Comparison of ENCODE assay signal across 19 cellular contexts in the genomic region with DNA sequence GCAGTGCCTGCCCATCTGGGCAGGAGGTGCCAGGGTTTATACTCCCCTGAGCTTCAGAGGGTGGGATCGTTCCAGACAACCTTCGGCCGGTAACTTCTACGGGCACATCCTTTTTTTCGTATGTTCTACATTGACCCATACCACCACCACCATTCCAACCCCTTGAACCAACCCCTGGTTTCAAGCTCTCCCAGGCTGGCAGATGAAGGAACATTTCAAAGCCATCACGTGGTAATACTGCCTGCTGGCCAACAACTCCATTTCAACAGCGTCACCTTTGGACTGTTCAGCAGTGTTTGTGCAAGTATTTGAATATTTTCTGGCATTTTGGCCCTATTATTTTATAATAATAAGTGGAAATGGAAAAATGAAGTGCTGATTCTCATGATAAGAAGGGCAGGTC.
DNase-seq lines count a peak whose midpoint lies in the region; ATAC-seq and TF ChIP-seq lines count a peak whose summit lies in the region.
"Had no signal": no experiment of that assay in that cellular context is flagged by ENCODE, and none has a peak within 500 bp of the region (broad histone marks: within the 10 kb centered on the region; RNA-seq: fewer than 3 reads in every experiment).

No MANE protein-coding gene starts in this region.

- TF ChIP-seq POLR2A in tibial nerve (IDR thresholded peaks at IDR 0.05), result no peak

- H3K4ac ChIP-seq in neuronal stem cell (ENCODE audit: low read length), result no peak overlapping the region

- H3K9ac ChIP-seq in neuronal stem cell (ENCODE audit: low read depth, low read length, poor library complexity), result no peak overlapping the region

- H4K8ac ChIP-seq in neuronal stem cell (ENCODE audit: low read depth, low read length), result no peak overlapping the region

- H3K4me2 ChIP-seq in hepatocyte (no peak overlapping the region), neuronal stem cell (ENCODE audit: insufficient read depth, low read length, poor library complexity, severe bottlenecking) (no peak overlapping the region)

- peak; percentile 43 for DNase-seq in activated CD8-positive, alpha-beta memory T cell treated with anti-CD3 and anti-CD28 coated beads for 24 hours
- DNase-seq in activated CD8-positive, alpha-beta memory T cell treated with anti-CD3 and anti-CD28 coated beads, Interleukin-2, amount 50 U/mL, for 4 hours, result no peak
- DNase-seq in hepatocyte (ENCODE audit: low spot score), result no peak
- DNase-seq in neuronal stem cell (ENCODE audit: low spot score), result no peak
- DNase-seq in tibial nerve (ENCODE audit: low spot score in 2 of 2), result no peak
- no peak for DNase-seq in GM13977 (ENCODE audit: low spot score)
- no peak for DNase-seq in activated gamma-delta T cell treated with Interleukin-2 at 50 U/mL for 16 hours
- DNase-seq: activated CD8-positive, alpha-beta T cell treated with anti-CD3 and anti-CD28 coated beads for 36 hours; effector CD8-positive, alpha-beta T cell; HFFc6; NCI-H1092 treated with DMSO at 0.1 percent for 48 hours; NCI-H524; occipital lobe; SHP77; stimulated activated CD4-positive, alpha-beta T cell treated with anti-CD3 and anti-CD28 coated beads, Interleukin-4, amount 100 ng/mL, for 1 hour had no signal

- WGBS in hepatocyte (ENCODE audit: low lambda C conversion rate, missing lambda C conversion rate), result 83% methylated on average over 7 of the region's 7 CpGs
- no CpG with 5 or more reads among the region's 7 CpGs for WGBS in neuronal stem cell (ENCODE audit: extremely low coverage in 2 of 2, insufficient read length in 2 of 2, insufficient replicate concordance in 1 of 2), 2 donors
- whole genome bisulfite sequencing in tibial nerve, 2 donors, result 60 to 76% methylated on average over 6 to 7 of the region's 7 CpGs

- no peak overlapping the region for H2AFZ ChIP-seq in hepatocyte
- no peak overlapping the region for H2AFZ ChIP-seq in neuronal stem cell (ENCODE audit: low read length)

- H3K9me3 ChIP-seq in hepatocyte (ENCODE audit: low read depth) (no peaks in the 10 kb centered on the region), neuronal stem cell (replicated peaks in 1 of 2; ENCODE audit: control insufficient read depth in 2 of 2, insufficient read depth in 1 of 2, low read depth in 1 of 2, low read length in 2 of 2) (peaks cover 0 to 8% of the 10 kb centered on the region in 2 donors), tibial nerve (no peaks in the 10 kb centered on the region)

- TF ChIP-seq CTCF in hepatocyte (IDR thresholded peaks at IDR 0.05; ENCODE audit: poor library complexity) (no peak), tibial nerve (IDR thresholded peaks at IDR 0.05) (no peak), GM13977 (IDR thresholded peaks at IDR 0.05; ENCODE audit: extremely low read depth, insufficient read depth, missing control alignments) (no peak)

- no peaks in the 10 kb centered on the region for H3K27me3 ChIP-seq in hepatocyte
- no peaks in the 10 kb centered on the region for H3K27me3 ChIP-seq in neuronal stem cell (ENCODE audit: control insufficient read depth in 3 of 3, insufficient read depth in 3 of 3, low read depth in 1 of 3, low read length in 3 of 3)
- no peaks in the 10 kb centered on the region for H3K27me3 ChIP-seq in tibial nerve

- no peaks in the 10 kb centered on the region for H4K20me1 ChIP-seq in hepatocyte (ENCODE audit: insufficient read depth, poor library complexity, severe bottlenecking)

- no peak overlapping the region for H3K14ac ChIP-seq in neuronal stem cell (ENCODE audit: low read length)

- peak overlapping the region; percentile 15 for H3K18ac ChIP-seq in neuronal stem cell (ENCODE audit: low read length)

- H4K91ac ChIP-seq in neuronal stem cell (ENCODE audit: low read depth, low read length, poor library complexity), result no peak overlapping the region

- no peak overlapping the region for H2BK5ac ChIP-seq in neuronal stem cell (ENCODE audit: low read length)

- H3K9me2 ChIP-seq in hepatocyte (replicated peaks; ENCODE audit: insufficient read depth), result no peaks in the 10 kb centered on the region

- no peak overlapping the region for H3K23ac ChIP-seq in neuronal stem cell (ENCODE audit: low read depth, low read length, poor library complexity)

- H2BK120ac ChIP-seq in neuronal stem cell (ENCODE audit: low read depth, low read length), result no peak overlapping the region

- no peak for ATAC-seq in GM21723 (IDR thresholded peaks at IDR 0.05; ENCODE audit: unreplicated experiment)
- ATAC-seq: activated CD8-positive, alpha-beta T cell treated with anti-CD3 and anti-CD28 coated beads for 36 hours had no signal

- H3K36me3 ChIP-seq in hepatocyte (replicated peaks; ENCODE audit: insufficient read depth, low read depth) (no peaks in the 10 kb centered on the region), neuronal stem cell (replicated peaks in 1 of 2; ENCODE audit: control insufficient read depth in 2 of 2, insufficient read depth in 2 of 2, low read length in 2 of 2) (no peaks in the 10 kb centered on the region), tibial nerve (no peaks in the 10 kb centered on the region)

- H3K27ac ChIP-seq in hepatocyte (peak overlapping the region; percentile 97), neuronal stem cell (replicated peaks; ENCODE audit: low read length) (no peak overlapping the region), tibial nerve (peak overlapping the region; percentile 46 to 90 (median 76))
- H3K27ac ChIP-seq: 22Rv1, VCaP had no signal

- no peaks in the 10 kb centered on the region for H3K79me2 ChIP-seq in hepatocyte

- in situ Hi-C loops in GM13977 (cut with MboI; ENCODE audit: low pct_unique_long_range_greater_than_20kb, low sequenced_read_pairs, unreplicated experiment), result no loop called here

- H2BK15ac ChIP-seq in neuronal stem cell (ENCODE audit: low read length), result no peak overlapping the region

- no peaks in the 10 kb centered on the region for H3K79me1 ChIP-seq in neuronal stem cell (ENCODE audit: low read depth, low read length)

- TF ChIP-seq EP300 in tibial nerve (IDR thresholded peaks at IDR 0.05), result peak in 1 of 2 donors; percentile 66

- peak overlapping the region; percentile 16 for H2AK5ac ChIP-seq in neuronal stem cell (ENCODE audit: low read depth, low read length)

- no peak overlapping the region for H3K4me3 ChIP-seq in hepatocyte
- H3K4me3 ChIP-seq in neuronal stem cell (ENCODE audit: low read length in 2 of 2), result no peak overlapping the region
- H3K4me3 ChIP-seq in tibial nerve, result no peak overlapping the region
- H3K4me3 ChIP-seq: skin epidermis had no signal

- H3K4me1 ChIP-seq in hepatocyte (ENCODE audit: insufficient read depth), result peaks cover 49% of the 10 kb centered on the region
- peaks cover 16 to 25% of the 10 kb centered on the region in 2 donors for H3K4me1 ChIP-seq in neuronal stem cell (ENCODE audit: control insufficient read depth in 2 of 2, insufficient read depth in 1 of 2, low read depth in 1 of 2, low read length in 2 of 2)
- H3K4me1 ChIP-seq in tibial nerve, result peaks cover 5 to 84% (median 37%) of the 10 kb centered on the region in 4 donors

- H2BK12ac ChIP-seq in neuronal stem cell (ENCODE audit: low read length), result no peak overlapping the region
